In the genomic region with DNA sequence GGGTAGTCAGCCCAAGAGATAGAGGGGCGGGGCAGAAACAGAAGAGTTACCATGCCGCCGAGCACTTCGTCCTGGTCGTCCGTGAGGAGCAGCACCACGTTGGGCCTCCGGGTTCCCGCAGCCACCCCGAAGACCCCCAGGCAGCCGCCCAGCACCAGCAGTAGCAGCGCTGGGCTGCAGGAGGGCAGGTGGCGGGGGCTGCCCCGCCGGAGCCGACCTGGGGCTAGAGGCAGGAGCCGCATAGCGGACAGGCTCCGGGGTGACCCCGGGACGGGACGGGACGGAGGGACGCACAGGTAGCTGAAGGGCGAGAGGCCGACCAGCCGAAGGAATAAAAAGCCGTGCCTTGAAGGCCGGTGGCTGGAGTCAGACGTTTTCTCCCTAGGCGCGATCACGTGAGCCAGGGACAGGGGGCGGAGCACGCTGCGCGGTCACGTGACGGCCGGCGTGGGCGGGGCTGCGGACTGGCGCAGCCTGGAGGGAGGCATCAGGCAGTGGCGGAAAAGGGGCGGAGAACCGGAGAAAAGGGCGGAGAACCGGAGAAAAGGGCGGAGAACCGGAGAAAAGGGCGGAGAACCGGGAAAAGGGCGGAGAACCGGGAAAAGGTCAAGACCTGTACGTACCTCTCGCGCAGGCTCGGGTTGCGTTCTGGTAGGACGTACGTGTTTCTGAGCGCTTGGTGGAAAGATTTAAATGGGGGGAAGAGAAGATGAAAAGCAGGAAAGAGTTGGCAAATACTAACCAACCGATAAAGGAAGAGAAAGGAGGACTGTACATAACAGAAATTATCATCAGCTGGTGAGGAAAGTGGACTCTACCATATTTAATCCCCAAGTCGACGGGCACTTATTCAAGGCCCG, we compare ENCODE assay signal across 1 cellular context.
TF ChIP-seq lines count a peak whose summit lies in the region.

A gene (minus strand): TSS at position 372 of the 860 bp plus-strand sequence. CDS start 130 bp downstream, at position 242.

TF ChIP-seq in HCT116, 20 proteins besides CTCF, POLR2A, EP300 and RAD21 (continued from another document):
- TF ChIP-seq POLR2AphosphoS5 (IDR thresholded peaks at IDR 0.05; ENCODE audit: low read depth, low read length) (peak; percentile 71), EGR1 (IDR thresholded peaks at IDR 0.05; ENCODE audit: low read depth) (peak; percentile 95), SIN3A (IDR thresholded peaks at IDR 0.05; ENCODE audit: low read depth) (peak; percentile 85; the same call in 1 of the 2 replicates), CBX3 (IDR thresholded peaks at IDR 0.05; ENCODE audit: low read depth) (no peak), YY1 (IDR thresholded peaks at IDR 0.05; ENCODE audit: extremely low read depth, insufficient replicate concordance, low read depth, low read length) (peak; percentile 47), SP1 (IDR thresholded peaks at IDR 0.05; ENCODE audit: low read depth) (peak; percentile 59), FOSL1 (IDR thresholded peaks at IDR 0.05; ENCODE audit: low read depth) (no peak)
- TF ChIP-seq, protein P1, sequence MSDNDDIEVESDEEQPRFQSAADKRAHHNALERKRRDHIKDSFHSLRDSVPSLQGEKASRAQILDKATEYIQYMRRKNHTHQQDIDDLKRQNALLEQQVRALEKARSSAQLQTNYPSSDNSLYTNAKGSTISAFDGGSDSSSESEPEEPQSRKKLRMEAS (IDR thresholded peaks at IDR 0.05): peak; percentile 92
- TF ChIP-seq, protein P2, sequence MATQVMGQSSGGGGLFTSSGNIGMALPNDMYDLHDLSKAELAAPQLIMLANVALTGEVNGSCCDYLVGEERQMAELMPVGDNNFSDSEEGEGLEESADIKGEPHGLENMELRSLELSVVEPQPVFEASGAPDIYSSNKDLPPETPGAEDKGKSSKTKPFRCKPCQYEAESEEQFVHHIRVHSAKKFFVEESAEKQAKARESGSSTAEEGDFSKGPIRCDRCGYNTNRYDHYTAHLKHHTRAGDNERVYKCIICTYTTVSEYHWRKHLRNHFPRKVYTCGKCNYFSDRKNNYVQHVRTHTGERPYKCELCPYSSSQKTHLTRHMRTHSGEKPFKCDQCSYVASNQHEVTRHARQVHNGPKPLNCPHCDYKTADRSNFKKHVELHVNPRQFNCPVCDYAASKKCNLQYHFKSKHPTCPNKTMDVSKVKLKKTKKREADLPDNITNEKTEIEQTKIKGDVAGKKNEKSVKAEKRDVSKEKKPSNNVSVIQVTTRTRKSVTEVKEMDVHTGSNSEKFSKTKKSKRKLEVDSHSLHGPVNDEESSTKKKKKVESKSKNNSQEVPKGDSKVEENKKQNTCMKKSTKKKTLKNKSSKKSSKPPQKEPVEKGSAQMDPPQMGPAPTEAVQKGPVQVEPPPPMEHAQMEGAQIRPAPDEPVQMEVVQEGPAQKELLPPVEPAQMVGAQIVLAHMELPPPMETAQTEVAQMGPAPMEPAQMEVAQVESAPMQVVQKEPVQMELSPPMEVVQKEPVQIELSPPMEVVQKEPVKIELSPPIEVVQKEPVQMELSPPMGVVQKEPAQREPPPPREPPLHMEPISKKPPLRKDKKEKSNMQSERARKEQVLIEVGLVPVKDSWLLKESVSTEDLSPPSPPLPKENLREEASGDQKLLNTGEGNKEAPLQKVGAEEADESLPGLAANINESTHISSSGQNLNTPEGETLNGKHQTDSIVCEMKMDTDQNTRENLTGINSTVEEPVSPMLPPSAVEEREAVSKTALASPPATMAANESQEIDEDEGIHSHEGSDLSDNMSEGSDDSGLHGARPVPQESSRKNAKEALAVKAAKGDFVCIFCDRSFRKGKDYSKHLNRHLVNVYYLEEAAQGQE (IDR thresholded peaks at IDR 0.05; ENCODE audit: low read depth): no peak
TF ChIP-seq in HCT116: peak in this region for 7.
